29 cellular contexts compared by ENCODE assay signal in genomic region chr11:68669301-68670090, GRCh38. TPM values are rescaled to one million over a fixed set of nuclear protein-coding genes. Genes with fewer than 3 reads are reported as not detected.
"Had no signal": no experiment of that assay in that cellular context is flagged by ENCODE, and none has a peak within 500 bp of the region (broad histone marks: within the 10 kb centered on the region; RNA-seq: fewer than 3 reads in every experiment).

No MANE protein-coding gene starts in this region.

- DNase-seq: activated CD4-positive, alpha-beta memory T cell treated with anti-CD3 and anti-CD28 coated beads, Interleukin-2, amount 10 ng/mL, durations not matched to agents 7 days and 5 days; activated CD4-positive, alpha-beta T cell treated with anti-CD3 and anti-CD28 coated beads, Interleukin-2, amount 10 ng/mL, durations not matched to agents 7 days and 5 days; activated CD4-positive, CD25-positive, alpha-beta regulatory T cell treated with anti-CD3 and anti-CD28 coated beads, Interleukin-2, amount 50 U/mL, for 72 hours; activated CD8-positive, alpha-beta memory T cell treated with anti-CD3 and anti-CD28 coated beads, Interleukin-2, amount 50 U/mL, for 48 hours; activated gamma-delta T cell; activated naive CD4-positive, alpha-beta T cell treated with anti-CD3 and anti-CD28 coated beads, Interleukin-2, amount 50 U/mL, for 16 hours; activated T-cell treated with anti-CD3 and anti-CD28 coated beads, Interleukin-2, amount 50 U/mL, for 24 hours; amniotic stem cell; caudate nucleus; head of caudate nucleus; hippocampal formation; mesenchymal stem cell; small intestine; stimulated activated CD4-positive, alpha-beta T cell treated with anti-CD3 and anti-CD28 coated beads, Interleukin-15, amount 100 ng/mL, for 24 hours; stimulated activated CD4-positive, alpha-beta T cell treated with anti-CD3 and anti-CD28 coated beads, Interleukin-2, amount 100 ng/mL, for 24 hours; substantia nigra; SW 1271 had no signal

- H3K36me3 Mint-ChIP-seq: natural killer cell treated with Interleukin-12 subunit alpha and Interleukin-12 subunit beta and Interleukin-15 and Interleukin-18, amount 100 ng/mL, for 72 hours; type B pancreatic cell had no signal

- H3K27ac Mint-ChIP-seq: activated CD4-positive, alpha-beta memory T cell treated with anti-CD3 and anti-CD28 coated beads, Interleukin-2, amount 10 ng/mL, durations not matched to agents 7 days and 5 days; activated CD4-positive, alpha-beta T cell treated with anti-CD3 and anti-CD28 coated beads, Interleukin-2, amount 10 ng/mL, durations not matched to agents 7 days and 5 days; activated T-cell treated with anti-CD3 and anti-CD28 coated beads, Interleukin-2, amount 50 U/mL, for 24 hours; natural killer cell treated with Interleukin-12 subunit alpha and Interleukin-12 subunit beta and Interleukin-15 and Interleukin-18, amount 100 ng/mL, for 72 hours; progenitor cell of endocrine pancreas; stimulated activated naive CD8-positive, alpha-beta T cell treated with anti-CD3 and anti-CD28 coated beads, Interleukin-15, Interleukin-2, amounts not matched to agents 100 ng/mL and 50 ng/mL, for 24 hours; T-helper 1 cell treated with Interleukin-12 subunit alpha and Interleukin-12 subunit beta and Interleukin-4 antibody, amounts not matched to agents 30 μg/mL and 1 μg/mL, for 36 hours; type B pancreatic cell had no signal

- H3K27me3 Mint-ChIP-seq: activated T-cell treated with anti-CD3 and anti-CD28 coated beads, Interleukin-2, amount 50 U/mL, for 24 hours had no signal

- H3K36me3 ChIP-seq: gastroesophageal sphincter, right lobe of liver had no signal

- H3K4me1 ChIP-seq: gastroesophageal sphincter, right lobe of liver had no signal

- H3K9me3 Mint-ChIP-seq: activated CD4-positive, alpha-beta memory T cell treated with anti-CD3 and anti-CD28 coated beads, Interleukin-2, amount 10 ng/mL, durations not matched to agents 7 days and 5 days; activated CD4-positive, alpha-beta T cell treated with anti-CD3 and anti-CD28 coated beads, Interleukin-2, amount 10 ng/mL, durations not matched to agents 7 days and 5 days; activated T-cell treated with anti-CD3 and anti-CD28 coated beads, Interleukin-2, amount 50 U/mL, for 24 hours; natural killer cell treated with Interleukin-12 subunit alpha and Interleukin-12 subunit beta and Interleukin-15 and Interleukin-18, amount 100 ng/mL, for 72 hours; stimulated activated naive CD8-positive, alpha-beta T cell treated with anti-CD3 and anti-CD28 coated beads, Interleukin-15, Interleukin-2, amounts not matched to agents 100 ng/mL and 50 ng/mL, for 24 hours; T-helper 1 cell treated with Interleukin-12 subunit alpha and Interleukin-12 subunit beta and Interleukin-4 antibody, amounts not matched to agents 30 μg/mL and 1 μg/mL, for 36 hours; type B pancreatic cell had no signal

- H3K27me3 ChIP-seq: right lobe of liver had no signal

- H3K4me3 Mint-ChIP-seq: activated CD4-positive, alpha-beta memory T cell treated with anti-CD3 and anti-CD28 coated beads, Interleukin-2, amount 10 ng/mL, durations not matched to agents 7 days and 5 days; activated CD4-positive, alpha-beta T cell treated with anti-CD3 and anti-CD28 coated beads, Interleukin-2, amount 10 ng/mL, durations not matched to agents 7 days and 5 days; activated T-cell treated with anti-CD3 and anti-CD28 coated beads, Interleukin-2, amount 50 U/mL, for 24 hours; natural killer cell treated with Interleukin-12 subunit alpha and Interleukin-12 subunit beta and Interleukin-15 and Interleukin-18, amount 100 ng/mL, for 72 hours; stimulated activated naive CD8-positive, alpha-beta T cell treated with anti-CD3 and anti-CD28 coated beads, Interleukin-15, Interleukin-2, amounts not matched to agents 100 ng/mL and 50 ng/mL, for 24 hours; T-helper 1 cell treated with Interleukin-12 subunit alpha and Interleukin-12 subunit beta and Interleukin-4 antibody, amounts not matched to agents 30 μg/mL and 1 μg/mL, for 36 hours; type B pancreatic cell had no signal

- H3K4me1 Mint-ChIP-seq: activated CD4-positive, alpha-beta memory T cell treated with anti-CD3 and anti-CD28 coated beads, Interleukin-2, amount 10 ng/mL, durations not matched to agents 7 days and 5 days; activated CD4-positive, alpha-beta T cell treated with anti-CD3 and anti-CD28 coated beads, Interleukin-2, amount 10 ng/mL, durations not matched to agents 7 days and 5 days had no signal

- H3K9me3 ChIP-seq: right lobe of liver had no signal

- H3K4me3 ChIP-seq: gastroesophageal sphincter, right lobe of liver had no signal

- ATAC-seq: gastroesophageal sphincter had no signal

- H3K27ac ChIP-seq: gastroesophageal sphincter, right lobe of liver had no signal

RNA-seq across cellular contexts. Expression of gene GAL, which starts 14.8 kb away (rescaled TPM):
- total RNA-seq: activated CD4-positive, alpha-beta memory T cell treated with anti-CD3 and anti-CD28 coated beads, Interleukin-2, amount 10 ng/mL, durations not matched to agents 7 days and 5 days; activated CD4-positive, alpha-beta T cell treated with anti-CD3 and anti-CD28 coated beads, Interleukin-2, amount 10 ng/mL, durations not matched to agents 7 days and 5 days; fibroblast of villous mesenchyme; mononuclear cell; myocyte; osteocyte; renal cortical epithelial cell had no signal
